ENCODE assay signal across 10 cellular contexts in genomic region chr4:105453550-105454201, GRCh38. TPM values are rescaled to one million over a fixed set of nuclear protein-coding genes. Genes with fewer than 3 reads are reported as not detected.
DNase-seq lines count a peak whose midpoint lies in the region; ATAC-seq and TF ChIP-seq lines count a peak whose summit lies in the region.
"Had no signal": no experiment of that assay in that cellular context is flagged by ENCODE, and none has a peak within 500 bp of the region (broad histone marks: within the 10 kb centered on the region; RNA-seq: fewer than 3 reads in every experiment).

No MANE protein-coding gene starts in this region.

- no peaks in the 10 kb centered on the region for H3K9me3 ChIP-seq in OCI-LY3 (ENCODE audit: insufficient read depth, low read length)

- peak overlapping the region; percentile 66 for H3K4me2 ChIP-seq in OCI-LY3 (ENCODE audit: low read length)

- no peak overlapping the region for H2AFZ ChIP-seq in OCI-LY3 (ENCODE audit: low read depth, low read length)

- H4K20me1 ChIP-seq in OCI-LY3 (ENCODE audit: insufficient read depth, low read length) = peaks cover 33% of the 10 kb centered on the region

- ATAC-seq in GM18870 (IDR thresholded peaks at IDR 0.05; ENCODE audit: unreplicated experiment) (peak; percentile 86), HG02642 (IDR thresholded peaks at IDR 0.05; ENCODE audit: poor library complexity, unreplicated experiment) (peak; percentile 92)

- DNase-seq in GM06990 (ENCODE audit: extremely low read depth, insufficient read length) = no peak
- no peak for DNase-seq in NCI-H2081 treated with DMSO at 0.1 percent for 48 hours (lab: John Stamatoyannopoulos, UW)
- no peak for DNase-seq in glomerular visceral epithelial cell (ENCODE audit: extremely low spot score)
- no peak for DNase-seq in dermis blood vessel endothelial cell
- DNase-seq in DMS79 treated with DMSO at 0.1 percent for 48 hours (lab: John Stamatoyannopoulos, UW) = no peak
- DNase-seq: cortex of kidney, kidney glomerular epithelial cell had no signal

- TF ChIP-seq CTCF in GM06990 (IDR thresholded peaks at IDR 0.05; ENCODE audit: insufficient read depth, low read length, poor library complexity, severe bottlenecking) (peak; percentile 33), OCI-LY3 (IDR thresholded peaks at IDR 0.05; ENCODE audit: low read depth, low read length) (peak; percentile 52)

- peaks cover 13% of the 10 kb centered on the region for H3K4me1 ChIP-seq in OCI-LY3 (ENCODE audit: low read length)

- H3K79me2 ChIP-seq in OCI-LY3 (ENCODE audit: low read length) = peaks cover 39% of the 10 kb centered on the region

- no peak overlapping the region for H3K9ac ChIP-seq in OCI-LY3 (ENCODE audit: low read length)

- peak overlapping the region; percentile 22; the same call in 1 of the 2 replicates for H3K27ac ChIP-seq in OCI-LY3 (ENCODE audit: low read length)

- H3K4me3 ChIP-seq in GM06990 (replicated peaks; ENCODE audit: low read depth, low read length) (no peak overlapping the region), OCI-LY3 (ENCODE audit: low read length) (peak overlapping the region; percentile 37)

- H3K27me3 ChIP-seq in GM06990 (replicated peaks; ENCODE audit: control insufficient read depth, insufficient read depth, low read length) (no peaks in the 10 kb centered on the region), OCI-LY3 (ENCODE audit: low read depth, low read length) (no peaks in the 10 kb centered on the region)

- H3K36me3 ChIP-seq in GM06990 (ENCODE audit: control insufficient read depth, insufficient read depth, low read length) = peaks cover 6% of the 10 kb centered on the region
- peaks cover 34% of the 10 kb centered on the region for H3K36me3 ChIP-seq in OCI-LY3 (replicated peaks; ENCODE audit: low read depth, low read length)

RNA-seq across cellular contexts. Expression of gene PPA2, which starts 20.2 kb away (rescaled TPM):
- total RNA-seq in dermis blood vessel endothelial cell = 67.1 and 86.4 TPM in 2 replicates
